20 cellular contexts compared by ENCODE assay signal in genomic region chr9:17878810-17879370, GRCh38.
"Had no signal": no experiment of that assay in that cellular context is flagged by ENCODE, and none has a peak within 500 bp of the region (broad histone marks: within the 10 kb centered on the region; RNA-seq: fewer than 3 reads in every experiment).

No MANE protein-coding gene starts in this region.

- FAIRE-seq: TTC549 had no signal

- H3K27me3 Mint-ChIP-seq: activated B cell treated with CpG ODN at 0.5 μM for 24 hours; activated naive CD8-positive, alpha-beta T cell treated with anti-CD3 and anti-CD28 coated beads for 36 hours; stimulated activated naive CD8-positive, alpha-beta T cell treated with anti-CD3 and anti-CD28 coated beads, Interleukin-15, Interleukin-2, amounts not matched to agents 100 ng/mL and 50 ng/mL, for 24 hours had no signal

- H3K27ac Mint-ChIP-seq: activated B cell treated with CpG ODN at 0.5 μM for 24 hours; activated CD8-positive, alpha-beta T cell treated with anti-CD3 and anti-CD28 coated beads, Interleukin-2, amount 10 ng/mL, durations not matched to agents 7 days and 5 days; activated naive CD8-positive, alpha-beta T cell treated with anti-CD3 and anti-CD28 coated beads for 36 hours; stimulated activated naive CD8-positive, alpha-beta T cell treated with anti-CD3 and anti-CD28 coated beads, Interleukin-15, Interleukin-2, amounts not matched to agents 100 ng/mL and 50 ng/mL, for 24 hours; type B pancreatic cell had no signal

- H3K4me1 Mint-ChIP-seq: activated B cell treated with CpG ODN at 0.5 μM for 24 hours; activated naive CD8-positive, alpha-beta T cell treated with anti-CD3 and anti-CD28 coated beads for 36 hours had no signal

- H3K36me3 Mint-ChIP-seq: activated naive CD8-positive, alpha-beta T cell treated with anti-CD3 and anti-CD28 coated beads for 36 hours; type B pancreatic cell had no signal

- H3K9me3 Mint-ChIP-seq: activated B cell treated with CpG ODN at 0.5 μM for 24 hours; stimulated activated naive CD8-positive, alpha-beta T cell treated with anti-CD3 and anti-CD28 coated beads, Interleukin-15, Interleukin-2, amounts not matched to agents 100 ng/mL and 50 ng/mL, for 24 hours had no signal

- DNase-seq: activated B cell treated with CpG ODN at 0.5 μM for 24 hours; activated CD4-positive, alpha-beta T cell treated with anti-CD3 and anti-CD28 coated beads for 48 hours; activated CD8-positive, alpha-beta memory T cell treated with anti-CD3 and anti-CD28 coated beads, Interleukin-2, amount 50 U/mL, for 4 hours; activated CD8-positive, alpha-beta T cell treated with anti-CD3 and anti-CD28 coated beads, Interleukin-2, amount 10 ng/mL, durations not matched to agents 7 days and 5 days; activated naive CD8-positive, alpha-beta T cell treated with anti-CD3 and anti-CD28 coated beads for 36 hours; activated T-cell treated with anti-CD3 and anti-CD28 coated beads, Interleukin-2, amount 50 U/mL, for 48 hours; amygdala; body of pancreas; central memory CD4-positive, alpha-beta T cell; colonic mucosa; effector CD4-positive, alpha-beta T cell; islet precursor cell; midbrain; right cardiac atrium; stimulated activated CD4-positive, alpha-beta T cell treated with anti-CD3 and anti-CD28 coated beads, Interleukin-15, amount 100 ng/mL, for 24 hours; stimulated activated CD4-positive, alpha-beta T cell treated with anti-CD3 and anti-CD28 coated beads, Interleukin-4, amount 100 ng/mL, for 24 hours; stimulated activated CD8-positive, alpha-beta memory T cell treated with anti-CD3 and anti-CD28 coated beads, Interleukin-4, amount 100 ng/mL, for 48 hours had no signal

- H3K4me3 Mint-ChIP-seq: activated B cell treated with CpG ODN at 0.5 μM for 24 hours; activated CD8-positive, alpha-beta T cell treated with anti-CD3 and anti-CD28 coated beads, Interleukin-2, amount 10 ng/mL, durations not matched to agents 7 days and 5 days; activated naive CD8-positive, alpha-beta T cell treated with anti-CD3 and anti-CD28 coated beads for 36 hours; stimulated activated naive CD8-positive, alpha-beta T cell treated with anti-CD3 and anti-CD28 coated beads, Interleukin-15, Interleukin-2, amounts not matched to agents 100 ng/mL and 50 ng/mL, for 24 hours; type B pancreatic cell had no signal

- ATAC-seq: activated CD8-positive, alpha-beta T cell treated with anti-CD3 and anti-CD28 coated beads, Interleukin-2, amount 10 ng/mL, durations not matched to agents 7 days and 5 days; body of pancreas; right cardiac atrium had no signal
